In the genomic region with DNA sequence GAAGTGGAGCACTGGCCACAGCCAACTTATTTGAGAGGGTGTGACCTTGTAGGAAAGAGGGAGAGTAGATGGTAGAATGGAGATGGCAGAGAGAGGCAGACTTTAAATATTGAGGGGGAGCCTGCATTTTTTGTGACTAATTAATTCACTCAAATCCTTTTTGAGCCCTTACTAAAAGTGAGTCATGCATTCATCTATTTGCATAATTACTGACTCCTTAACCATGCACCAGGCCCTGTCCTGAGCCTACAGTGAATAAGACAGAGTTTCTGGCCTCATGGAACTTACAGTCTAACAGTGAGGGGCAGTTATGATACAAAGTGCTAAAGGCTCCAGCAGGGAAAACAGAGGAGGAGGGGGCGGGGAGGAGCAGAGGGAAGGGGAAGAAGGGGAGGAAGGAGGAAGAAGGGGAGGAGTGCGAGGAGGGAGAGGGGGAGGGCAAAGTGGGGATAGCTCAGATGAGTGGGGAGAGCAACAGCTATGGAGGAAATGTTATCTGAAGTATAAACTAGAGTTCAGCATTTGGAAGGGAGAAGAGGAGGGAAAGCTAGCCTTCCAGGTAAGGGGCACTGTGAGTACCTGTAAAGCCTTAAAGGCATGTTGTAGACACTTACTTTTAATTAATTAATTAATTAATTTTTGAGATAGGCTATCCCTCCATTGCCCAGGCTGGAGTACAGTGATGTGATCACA, we compare ENCODE assay signal across 21 cellular contexts. TPM values are rescaled to one million over a fixed set of nuclear protein-coding genes. Genes with fewer than 3 reads are reported as not detected.
DNase-seq lines count a peak whose midpoint lies in the region; ATAC-seq and TF ChIP-seq lines count a peak whose summit lies in the region.
"Had no signal": no experiment of that assay in that cellular context is flagged by ENCODE, and none has a peak within 500 bp of the region (broad histone marks: within the 10 kb centered on the region; RNA-seq: fewer than 3 reads in every experiment).

No MANE protein-coding gene starts in this region.

- H3K27ac ChIP-seq in lower lobe of right lung (peak overlapping the region; percentile 73), stomach (peak overlapping the region in 4 of 5 donors; percentile 69 to 87 (median 80))
- H3K27ac ChIP-seq: C4-2B, PC-9 had no signal

- H3K27me3 Mint-ChIP-seq in activated CD8-positive, alpha-beta T cell treated with anti-CD3 and anti-CD28 coated beads for 36 hours = peaks cover 18% of the 10 kb centered on the region
- H3K27me3 Mint-ChIP-seq in activated CD8-positive, alpha-beta T cell treated with anti-CD3 and anti-CD28 coated beads, Interleukin-2, amount 10 ng/mL, durations not matched to agents 7 days and 5 days (ENCODE audit: low read depth) = peaks cover 47% of the 10 kb centered on the region

- CTCF ChIA-PET in activated CD8-positive, alpha-beta T cell treated with anti-CD3 and anti-CD28 coated beads for 36 hours (lab: Charles Lee) = interaction anchor here (0.9 to 3.0 kb wide), 6 partner anchors 11 to 51 kb away, joined by 3 to 14 read pairs (median 5); no protein-coding TSS in a partner anchor
- CTCF ChIA-PET in activated CD8-positive, alpha-beta T cell treated with anti-CD3 and anti-CD28 coated beads, Interleukin-2, amount 10 ng/mL, durations not matched to agents 7 days and 5 days (lab: Charles Lee) = interaction anchor here (0.6 to 1.8 kb wide), 3 partner anchors 51 to 75 kb away, joined by 3 to 5 read pairs (median 3); no protein-coding TSS in a partner anchor

- intact Hi-C loops in activated CD8-positive, alpha-beta T cell treated with anti-CD3 and anti-CD28 coated beads for 36 hours (cut with micrococcal nuclease) = no loop called here
- intact Hi-C loops in lower lobe of right lung (cut with DNase I) = no loop called here
- intact Hi-C loops in stomach (cut with DNase I; ENCODE audit: low total_unique reads) = no loop called here

- H3K9me3 ChIP-seq in lower lobe of right lung (no peaks in the 10 kb centered on the region), stomach (no peaks in the 10 kb centered on the region)
- H3K9me3 ChIP-seq: adrenal gland, thyroid gland had no signal

- no peaks in the 10 kb centered on the region for H3K27me3 ChIP-seq in lower lobe of right lung (ENCODE audit: low read depth)
- H3K27me3 ChIP-seq in stomach = peaks cover 0 to 13% (median 0%) of the 10 kb centered on the region in 3 donors
- H3K27me3 ChIP-seq: adrenal gland, thyroid gland had no signal

- H3K36me3 ChIP-seq in lower lobe of right lung = no peaks in the 10 kb centered on the region
- H3K36me3 ChIP-seq in stomach = no peaks in the 10 kb centered on the region
- H3K36me3 ChIP-seq: adrenal gland, thyroid gland had no signal

- TF ChIP-seq EP300 in stomach (IDR thresholded peaks at IDR 0.05) = no peak

- no peak overlapping the region for H3K4me3 Mint-ChIP-seq in activated CD8-positive, alpha-beta T cell treated with anti-CD3 and anti-CD28 coated beads for 36 hours
- H3K4me3 Mint-ChIP-seq in activated CD8-positive, alpha-beta T cell treated with anti-CD3 and anti-CD28 coated beads, Interleukin-2, amount 10 ng/mL, durations not matched to agents 7 days and 5 days = no peak overlapping the region
- H3K4me3 Mint-ChIP-seq: activated T-cell treated with anti-CD3 and anti-CD28 coated beads, Interleukin-2, amount 50 U/mL, for 24 hours had no signal

- DNase-seq in activated CD8-positive, alpha-beta T cell treated with anti-CD3 and anti-CD28 coated beads for 36 hours = no peak
- no peak for DNase-seq in activated CD8-positive, alpha-beta T cell treated with anti-CD3 and anti-CD28 coated beads, Interleukin-2, amount 10 ng/mL, durations not matched to agents 7 days and 5 days
- DNase-seq in RKO (ENCODE audit: low spot score) (peak; percentile 54), lower lobe of right lung (no peak), stomach (no peak), EL (no peak)
- DNase-seq in activated CD4-positive, alpha-beta T cell treated with anti-CD3 and anti-CD28 coated beads, Interleukin-2, amount 50 U/mL, for 48 hours = no peak
- DNase-seq: activated CD4-positive, alpha-beta T cell treated with anti-CD3 and anti-CD28 coated beads, Interleukin-2, amount 50 U/mL, for 1 hour; activated T-cell treated with anti-CD3 and anti-CD28 coated beads, Interleukin-2, amount 50 U/mL, for 24 hours; adrenal gland; DMS153; left cardiac atrium; NCI-H2171; NCI-H774; nucleus accumbens; PC-9; stimulated activated CD4-positive, alpha-beta T cell treated with anti-CD3 and anti-CD28 coated beads, Interleukin-2, amount 100 ng/mL, for 48 hours; thyroid gland had no signal

- POLR2A ChIA-PET in activated CD8-positive, alpha-beta T cell treated with anti-CD3 and anti-CD28 coated beads for 36 hours (lab: Charles Lee) = interaction anchor here (0.9 to 1.4 kb wide), 2 partner anchors 12 to 35 kb away, joined by 4 read pairs; no protein-coding TSS in a partner anchor
- POLR2A ChIA-PET in activated CD8-positive, alpha-beta T cell treated with anti-CD3 and anti-CD28 coated beads, Interleukin-2, amount 10 ng/mL, durations not matched to agents 7 days and 5 days (lab: Charles Lee) = no interaction called here

- no peaks in the 10 kb centered on the region for H3K36me3 Mint-ChIP-seq in activated CD8-positive, alpha-beta T cell treated with anti-CD3 and anti-CD28 coated beads for 36 hours (ENCODE audit: low read depth)
- H3K36me3 Mint-ChIP-seq in activated CD8-positive, alpha-beta T cell treated with anti-CD3 and anti-CD28 coated beads, Interleukin-2, amount 10 ng/mL, durations not matched to agents 7 days and 5 days (ENCODE audit: low read depth) = no peaks in the 10 kb centered on the region

- H3K4me1 ChIP-seq in lower lobe of right lung = peaks cover 33% of the 10 kb centered on the region
- H3K4me1 ChIP-seq in stomach = peaks cover 11 to 42% (median 21%) of the 10 kb centered on the region in 4 donors

- no peak for TF ChIP-seq CTCF in activated CD8-positive, alpha-beta T cell treated with anti-CD3 and anti-CD28 coated beads for 36 hours (IDR thresholded peaks at IDR 0.05)
- TF ChIP-seq CTCF in lower lobe of right lung (IDR thresholded peaks at IDR 0.05) = no peak
- TF ChIP-seq CTCF in stomach (IDR thresholded peaks at IDR 0.05) = no peak

- no peak overlapping the region for H3K4me3 ChIP-seq in lower lobe of right lung
- no peak overlapping the region for H3K4me3 ChIP-seq in stomach
- H3K4me3 ChIP-seq: adrenal gland, PC-9, thyroid gland had no signal

- no peak for TF ChIP-seq POLR2A in stomach (IDR thresholded peaks at IDR 0.05)

- WGBS in stomach, 5 donors = 86 to 90% (median 88%) methylated on average over 2 of the region's 2 CpGs

- peaks cover 33% of the 10 kb centered on the region for H3K4me1 Mint-ChIP-seq in activated CD8-positive, alpha-beta T cell treated with anti-CD3 and anti-CD28 coated beads for 36 hours (ENCODE audit: low read depth)
- H3K4me1 Mint-ChIP-seq in activated CD8-positive, alpha-beta T cell treated with anti-CD3 and anti-CD28 coated beads, Interleukin-2, amount 10 ng/mL, durations not matched to agents 7 days and 5 days (ENCODE audit: low read depth) = peaks cover 16% of the 10 kb centered on the region

- H3K27ac Mint-ChIP-seq in activated CD8-positive, alpha-beta T cell treated with anti-CD3 and anti-CD28 coated beads for 36 hours = no peak overlapping the region
- H3K27ac Mint-ChIP-seq in activated CD8-positive, alpha-beta T cell treated with anti-CD3 and anti-CD28 coated beads, Interleukin-2, amount 10 ng/mL, durations not matched to agents 7 days and 5 days = no peak overlapping the region
- H3K27ac Mint-ChIP-seq: activated T-cell treated with anti-CD3 and anti-CD28 coated beads, Interleukin-2, amount 50 U/mL, for 24 hours had no signal

- peak; percentile 29 for ATAC-seq in activated CD8-positive, alpha-beta T cell treated with anti-CD3 and anti-CD28 coated beads for 36 hours
- no peak for ATAC-seq in activated CD8-positive, alpha-beta T cell treated with anti-CD3 and anti-CD28 coated beads, Interleukin-2, amount 10 ng/mL, durations not matched to agents 7 days and 5 days
- ATAC-seq in lower lobe of right lung = no peak
- ATAC-seq in GM21576 (IDR thresholded peaks at IDR 0.05; ENCODE audit: unreplicated experiment) = no peak
- ATAC-seq: HCT116 had no signal

- no peaks in the 10 kb centered on the region for H3K9me3 Mint-ChIP-seq in activated CD8-positive, alpha-beta T cell treated with anti-CD3 and anti-CD28 coated beads for 36 hours
- H3K9me3 Mint-ChIP-seq in activated CD8-positive, alpha-beta T cell treated with anti-CD3 and anti-CD28 coated beads, Interleukin-2, amount 10 ng/mL, durations not matched to agents 7 days and 5 days (ENCODE audit: insufficient read depth) = no peaks in the 10 kb centered on the region
- H3K9me3 Mint-ChIP-seq: activated T-cell treated with anti-CD3 and anti-CD28 coated beads, Interleukin-2, amount 50 U/mL, for 24 hours had no signal

RNA-seq across cellular contexts. Expression of a gene that starts 7.5 kb away (rescaled TPM):
- total RNA-seq in activated CD8-positive, alpha-beta T cell treated with anti-CD3 and anti-CD28 coated beads for 36 hours = 10 to 100 TPM; 67.1 to 67.2 TPM
- 100 to 1,000 TPM; 100 to 114 TPM for total RNA-seq in activated CD8-positive, alpha-beta T cell treated with anti-CD3 and anti-CD28 coated beads, Interleukin-2, amount 10 ng/mL, durations not matched to agents 7 days and 5 days
- 220 TPM for total RNA-seq in lower lobe of right lung
- total RNA-seq in stomach = 100 to 1,000 TPM in 2 of 5 donors, 10 to 100 TPM in 3; 64.6 to 152 (median 82.4) TPM
- polyA plus RNA-seq in stomach = 10 to 100 TPM; 28.4 to 67.4 (median 65.4) TPM

RNA-seq across cellular contexts. Expression of a gene that starts 35.5 kb away (rescaled TPM):
- total RNA-seq in activated CD8-positive, alpha-beta T cell treated with anti-CD3 and anti-CD28 coated beads for 36 hours = under 1 TPM; 0.34 to 0.49 TPM
- total RNA-seq in activated CD8-positive, alpha-beta T cell treated with anti-CD3 and anti-CD28 coated beads, Interleukin-2, amount 10 ng/mL, durations not matched to agents 7 days and 5 days = 1 to 10 TPM; 2.3 to 2.5 TPM
- total RNA-seq in lower lobe of right lung (10.8 TPM), stomach (1 to 10 TPM in 4 of 5 donors, under 1 TPM in 1; 0.45 to 5.8 (median 4.1) TPM)
- polyA plus RNA-seq in stomach = 1 to 10 TPM; 1.5 to 5.9 (median 2.3) TPM
